1 cellular context compared by ENCODE assay signal in the genomic region with DNA sequence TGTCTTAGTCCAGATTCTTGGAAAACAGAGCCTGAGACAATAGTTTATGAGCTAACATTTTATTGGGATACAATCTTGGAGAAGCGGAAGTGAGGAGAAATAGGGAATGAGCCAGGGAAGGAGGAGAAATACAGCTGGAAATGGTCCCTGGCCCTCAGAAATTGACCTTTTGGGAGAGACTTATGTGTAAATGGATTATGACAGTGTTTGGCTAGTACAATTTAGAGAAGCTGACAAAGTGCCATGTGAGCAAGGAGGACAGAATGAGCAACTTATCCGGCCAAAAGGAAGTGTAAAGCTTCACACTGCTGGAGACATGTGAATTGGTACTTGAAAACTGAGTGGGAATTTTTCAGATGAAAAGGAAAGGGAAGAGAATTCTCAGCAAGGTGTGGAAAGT.
TF ChIP-seq lines count a peak whose summit lies in the region.

No MANE protein-coding gene starts in this region.

TF ChIP-seq in A549, 52 proteins besides CTCF, POLR2A, EP300 and RAD21 (continued from another document):
- TF ChIP-seq, protein P1, sequence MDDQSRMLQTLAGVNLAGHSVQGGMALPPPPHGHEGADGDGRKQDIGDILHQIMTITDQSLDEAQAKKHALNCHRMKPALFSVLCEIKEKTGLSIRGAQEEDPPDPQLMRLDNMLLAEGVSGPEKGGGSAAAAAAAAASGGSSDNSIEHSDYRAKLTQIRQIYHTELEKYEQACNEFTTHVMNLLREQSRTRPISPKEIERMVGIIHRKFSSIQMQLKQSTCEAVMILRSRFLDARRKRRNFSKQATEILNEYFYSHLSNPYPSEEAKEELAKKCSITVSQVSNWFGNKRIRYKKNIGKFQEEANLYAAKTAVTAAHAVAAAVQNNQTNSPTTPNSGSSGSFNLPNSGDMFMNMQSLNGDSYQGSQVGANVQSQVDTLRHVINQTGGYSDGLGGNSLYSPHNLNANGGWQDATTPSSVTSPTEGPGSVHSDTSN (IDR thresholded peaks at IDR 0.05) = no peak
- TF ChIP-seq, protein P2, sequence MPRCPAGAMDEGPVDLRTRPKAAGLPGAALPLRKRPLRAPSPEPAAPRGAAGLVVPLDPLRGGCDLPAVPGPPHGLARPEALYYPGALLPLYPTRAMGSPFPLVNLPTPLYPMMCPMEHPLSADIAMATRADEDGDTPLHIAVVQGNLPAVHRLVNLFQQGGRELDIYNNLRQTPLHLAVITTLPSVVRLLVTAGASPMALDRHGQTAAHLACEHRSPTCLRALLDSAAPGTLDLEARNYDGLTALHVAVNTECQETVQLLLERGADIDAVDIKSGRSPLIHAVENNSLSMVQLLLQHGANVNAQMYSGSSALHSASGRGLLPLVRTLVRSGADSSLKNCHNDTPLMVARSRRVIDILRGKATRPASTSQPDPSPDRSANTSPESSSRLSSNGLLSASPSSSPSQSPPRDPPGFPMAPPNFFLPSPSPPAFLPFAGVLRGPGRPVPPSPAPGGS (IDR thresholded peaks at IDR 0.05) = no peak
- TF ChIP-seq RFX5 (IDR thresholded peaks at IDR 0.05) (no peak), MAZ (IDR thresholded peaks at IDR 0.05; ENCODE audit: borderline replicate concordance, low read depth, low read length) (no peak), HOXB13 (CRISPR knock-in tag; IDR thresholded peaks at IDR 0.05; ENCODE audit: low read depth) (no peak)
TF ChIP-seq in A549: peak in this region for 0.
